Comparison of ENCODE assay signal across 13 cellular contexts in genomic region chr5:140718266-140718592, GRCh38. TPM values are rescaled to one million over a fixed set of nuclear protein-coding genes. Genes with fewer than 3 reads are reported as not detected.
A peak's percentile ranks its signal among the peaks of the same experiment; 100 is the strongest.
DNase-seq lines count a peak whose midpoint lies in the region; ATAC-seq and TF ChIP-seq lines count a peak whose summit lies in the region.
"Had no signal": no experiment of that assay in that cellular context is flagged by ENCODE, and none has a peak within 500 bp of the region (broad histone marks: within the 10 kb centered on the region; RNA-seq: fewer than 3 reads in every experiment).

No MANE protein-coding gene starts in this region.

- H3K27me3 Mint-ChIP-seq in HFFc6 (ENCODE audit: insufficient read depth), result peaks cover 5% of the 10 kb centered on the region; the same call in 1 of the 2 replicates

- no peaks in the 10 kb centered on the region for H3K27me3 ChIP-seq in body of pancreas
- no peaks in the 10 kb centered on the region for H3K27me3 ChIP-seq in osteoblast (ENCODE audit: insufficient read depth, low read length)
- no peaks in the 10 kb centered on the region for H3K27me3 ChIP-seq in upper lobe of left lung
- no peaks in the 10 kb centered on the region for H3K27me3 ChIP-seq in testis
- H3K27me3 ChIP-seq: cardiac muscle cell had no signal

- TF ChIP-seq POLR2A in body of pancreas (IDR thresholded peaks at IDR 0.05) (no peak), upper lobe of left lung (IDR thresholded peaks at IDR 0.05) (no peak), testis (IDR thresholded peaks at IDR 0.05) (no peak), GM18505 (IDR thresholded peaks at IDR 0.05; ENCODE audit: borderline replicate concordance, extremely low read depth, insufficient read depth, insufficient read length) (no peak)

- H3K4me1 Mint-ChIP-seq in HFFc6 (ENCODE audit: low read depth), result peaks cover 33% of the 10 kb centered on the region

- H3K4me3 ChIP-seq in body of pancreas (no peak overlapping the region), osteoblast (ENCODE audit: insufficient read depth, low read length) (peak overlapping the region; percentile 56), upper lobe of left lung (no peak overlapping the region), testis (peak overlapping the region in 1 of 2 donors; percentile 4)
- H3K4me3 ChIP-seq: cardiac muscle cell, mucosa of descending colon had no signal

- no peak for TF ChIP-seq EP300 in upper lobe of left lung (IDR thresholded peaks at IDR 0.05)

- no peaks in the 10 kb centered on the region for H3K9me3 Mint-ChIP-seq in HFFc6
- H3K9me3 Mint-ChIP-seq: activated CD4-positive, alpha-beta memory T cell treated with anti-CD3 and anti-CD28 coated beads, Interleukin-2, amount 10 ng/mL, durations not matched to agents 7 days and 5 days had no signal

- peak overlapping the region; percentile 85 for H3K4me3 Mint-ChIP-seq in HFFc6
- H3K4me3 Mint-ChIP-seq: activated CD4-positive, alpha-beta memory T cell treated with anti-CD3 and anti-CD28 coated beads, Interleukin-2, amount 10 ng/mL, durations not matched to agents 7 days and 5 days had no signal

- H3K4me2 ChIP-seq in osteoblast (ENCODE audit: insufficient read depth, low read length), result peak overlapping the region; percentile 77

- H3K9me3 ChIP-seq in body of pancreas, result no peaks in the 10 kb centered on the region
- H3K9me3 ChIP-seq in osteoblast (ENCODE audit: low read depth, low read length), result no peaks in the 10 kb centered on the region
- no peaks in the 10 kb centered on the region for H3K9me3 ChIP-seq in upper lobe of left lung
- H3K9me3 ChIP-seq in testis, result no peaks in the 10 kb centered on the region
- H3K9me3 ChIP-seq: mucosa of descending colon had no signal

- peak overlapping the region; percentile 78 for H3K27ac Mint-ChIP-seq in HFFc6
- H3K27ac Mint-ChIP-seq: activated CD4-positive, alpha-beta memory T cell treated with anti-CD3 and anti-CD28 coated beads, Interleukin-2, amount 10 ng/mL, durations not matched to agents 7 days and 5 days had no signal

- TF ChIP-seq CTCF in C4-2B (conservative IDR thresholded peaks at IDR 0.05) (no peak), HFFc6 (IDR thresholded peaks at IDR 0.05) (no peak), body of pancreas (IDR thresholded peaks at IDR 0.05) (no peak), osteoblast (IDR thresholded peaks at IDR 0.05; ENCODE audit: extremely low read depth, low read depth, low read length) (no peak), upper lobe of left lung (IDR thresholded peaks at IDR 0.05) (no peak), testis (IDR thresholded peaks at IDR 0.05) (no peak)

- no peaks in the 10 kb centered on the region for H3K36me3 Mint-ChIP-seq in HFFc6 (ENCODE audit: low read depth)

- peak overlapping the region; percentile 82 for H2AFZ ChIP-seq in osteoblast (ENCODE audit: low read length)

- no peak for DNase-seq in HFFc6
- DNase-seq in body of pancreas, result no peak
- DNase-seq in osteoblast (ENCODE audit: insufficient read length, low spot score, missing footprints), result no peak
- DNase-seq in upper lobe of left lung, result no peak
- DNase-seq in testis, result no peak
- DNase-seq in DMS 273 treated with DMSO at 0.1 percent for 48 hours (lab: John Stamatoyannopoulos, UW), result no peak
- DNase-seq: activated CD4-positive, alpha-beta memory T cell treated with anti-CD3 and anti-CD28 coated beads, Interleukin-2, amount 10 ng/mL, durations not matched to agents 7 days and 5 days; glutamatergic neuron; NCI-H1436 had no signal

- WGBS in body of pancreas, 2 donors, result 38 to 51% methylated on average over 7 of the region's 7 CpGs
- WGBS in upper lobe of left lung, 2 donors, result 79% methylated on average over 7 of the region's 7 CpGs
- WGBS in testis, 2 donors, result 64 to 74% methylated on average over 7 of the region's 7 CpGs

- H3K79me2 ChIP-seq in osteoblast (ENCODE audit: insufficient read depth, low read length), result no peaks in the 10 kb centered on the region

- no peaks in the 10 kb centered on the region for H4K20me1 ChIP-seq in osteoblast (ENCODE audit: insufficient read depth, low read length)

- intact Hi-C loops in body of pancreas (cut with DNase I), result no loop called here
- intact Hi-C loops in testis (cut with DNase I; ENCODE audit: low total_unique reads), result loop anchor here (10.0 kb wide), 1 partner anchor 343 kb away; no protein-coding TSS in a partner anchor

- ATAC-seq in body of pancreas (no peak), upper lobe of left lung (ENCODE audit: low FRiP score in 2 of 2) (no peak), GM18505 (IDR thresholded peaks at IDR 0.05; ENCODE audit: unreplicated experiment) (no peak)

- H3K36me3 ChIP-seq in body of pancreas (replicated peaks in 1 of 2; ENCODE audit: insufficient read depth in 1 of 2, low read depth in 2 of 2) (no peaks in the 10 kb centered on the region), osteoblast (ENCODE audit: insufficient read depth, low read length) (no peaks in the 10 kb centered on the region), upper lobe of left lung (no peaks in the 10 kb centered on the region), testis (ENCODE audit: low read depth, missing control alignments) (no peaks in the 10 kb centered on the region)
- H3K36me3 ChIP-seq: cardiac muscle cell had no signal

- H3K27ac ChIP-seq in C4-2B (peak overlapping the region; percentile 62), body of pancreas (peak overlapping the region; percentile 2 to 68 (median 54)), osteoblast (ENCODE audit: low read depth, low read length) (peak overlapping the region; percentile 31), upper lobe of left lung (no peak overlapping the region), testis (no peak overlapping the region)
- H3K27ac ChIP-seq: cardiac muscle cell had no signal

- H3K4me1 ChIP-seq in body of pancreas (no peaks in the 10 kb centered on the region), osteoblast (ENCODE audit: insufficient read depth, low read length) (peaks cover 4% of the 10 kb centered on the region), upper lobe of left lung (peaks cover 0 to 4% (median 0%) of the 10 kb centered on the region in 4 donors), testis (no peaks in the 10 kb centered on the region)

RNA-seq across cellular contexts. Expression of gene ZMAT2, which starts 18.0 kb away (rescaled TPM):
- 10 to 100 TPM; 59.1 to 68.5 (median 63.8) TPM for total RNA-seq in HFFc6 (2021; fragmentation: NEBNext Ultra II Directional; extraction: Animal tissue kit (Norgen Biotek cat#: 25700))
- total RNA-seq in body of pancreas, result 10 to 100 TPM; 16.1 to 27.0 TPM
- 31.8 and 33.9 TPM in 2 replicates for total RNA-seq in osteoblast
- 10 to 100 TPM; 18.5 to 49.9 (median 35.0) TPM for total RNA-seq in upper lobe of left lung
- 10 to 100 TPM; 28.5 to 30.2 TPM for total RNA-seq in testis
- polyA plus RNA-seq in testis (ENCODE audit: insufficient read depth, low read depth, low replicate concordance), result 50.5 TPM

RNA-seq across cellular contexts. Expression of gene HARS2, which starts 27.0 kb away (rescaled TPM):
- total RNA-seq in HFFc6 (2021; fragmentation: NEBNext Ultra II Directional; extraction: Animal tissue kit (Norgen Biotek cat#: 25700)), result 10 to 100 TPM; 22.1 to 23.5 (median 22.9) TPM
- 10 to 100 TPM; 13.7 to 23.7 TPM for total RNA-seq in body of pancreas
- 28.6 and 31.5 TPM in 2 replicates for total RNA-seq in osteoblast
- 100 to 1,000 TPM in 1 of 6 donors, 10 to 100 TPM in 5; 19.7 to 136 (median 24.2) TPM for total RNA-seq in upper lobe of left lung
- total RNA-seq in testis, result 10 to 100 TPM; 40.2 to 43.1 TPM
- polyA plus RNA-seq in testis (ENCODE audit: insufficient read depth, low read depth, low replicate concordance), result 30.8 TPM

RNA-seq across cellular contexts. Expression of gene HARS1, which starts 27.1 kb away (rescaled TPM):
- total RNA-seq in HFFc6 (2021; fragmentation: NEBNext Ultra II Directional; extraction: Animal tissue kit (Norgen Biotek cat#: 25700)), result 100 to 1,000 TPM in 1 of 6 experiments, 10 to 100 TPM in 5; 89.1 to 102 (median 96.8) TPM
- total RNA-seq in body of pancreas (10 to 100 TPM; 46.2 to 52.4 TPM), osteoblast (41.3 and 41.6 TPM in 2 replicates), upper lobe of left lung (10 to 100 TPM; 40.7 to 57.6 (median 44.6) TPM), testis (10 to 100 TPM; 58.7 to 63.9 TPM)
- 73.4 TPM for polyA plus RNA-seq in testis (ENCODE audit: insufficient read depth, low read depth, low replicate concordance)

RNA-seq across cellular contexts. Expression of gene DND1, which starts 44.9 kb away (rescaled TPM):
- total RNA-seq in HFFc6 (2021; fragmentation: NEBNext Ultra II Directional; extraction: Animal tissue kit (Norgen Biotek cat#: 25700)), result under 1 TPM; 0.26 to 0.59 (median 0.41) TPM
- 1 to 10 TPM; 1.8 to 2.6 TPM for total RNA-seq in body of pancreas
- total RNA-seq in osteoblast, result 0.59 TPM in 1 of 2 replicates, not detected in the other
- total RNA-seq in upper lobe of left lung, result 1 to 10 TPM in 5 of 6 donors, under 1 TPM in 1; 0.92 to 3.6 (median 1.6) TPM
- total RNA-seq in testis, result 10 to 100 TPM; 31.8 to 47.2 TPM
- polyA plus RNA-seq in testis (ENCODE audit: insufficient read depth, low read depth, low replicate concordance), result 21.8 TPM

RNA-seq across cellular contexts. Expression of gene WDR55, which starts 53.5 kb away (rescaled TPM):
- total RNA-seq in HFFc6 (2021; fragmentation: NEBNext Ultra II Directional; extraction: Animal tissue kit (Norgen Biotek cat#: 25700)), result 10 to 100 TPM; 23.7 to 28.3 (median 25.8) TPM
- total RNA-seq in body of pancreas (10 to 100 TPM; 14.5 to 16.1 TPM), osteoblast (30.8 and 32.1 TPM in 2 replicates), upper lobe of left lung (10 to 100 TPM; 23.2 to 44.0 (median 24.5) TPM), testis (10 to 100 TPM; 17.6 to 21.1 TPM)
- 11.7 TPM for polyA plus RNA-seq in testis (ENCODE audit: insufficient read depth, low read depth, low replicate concordance)

Comparison
In these comparisons a context has a peak if more than half of its experiments do, and no peak if none do; other contexts are left out.
1. H3K27ac ChIP-seq: peak in C4-2B (single experiment), body of pancreas (4 of 4) and osteoblast (single experiment); none in upper lobe of left lung (0 of 4) and testis (0 of 2).